Comparison of ENCODE assay signal across 1 cellular context in the genomic region with DNA sequence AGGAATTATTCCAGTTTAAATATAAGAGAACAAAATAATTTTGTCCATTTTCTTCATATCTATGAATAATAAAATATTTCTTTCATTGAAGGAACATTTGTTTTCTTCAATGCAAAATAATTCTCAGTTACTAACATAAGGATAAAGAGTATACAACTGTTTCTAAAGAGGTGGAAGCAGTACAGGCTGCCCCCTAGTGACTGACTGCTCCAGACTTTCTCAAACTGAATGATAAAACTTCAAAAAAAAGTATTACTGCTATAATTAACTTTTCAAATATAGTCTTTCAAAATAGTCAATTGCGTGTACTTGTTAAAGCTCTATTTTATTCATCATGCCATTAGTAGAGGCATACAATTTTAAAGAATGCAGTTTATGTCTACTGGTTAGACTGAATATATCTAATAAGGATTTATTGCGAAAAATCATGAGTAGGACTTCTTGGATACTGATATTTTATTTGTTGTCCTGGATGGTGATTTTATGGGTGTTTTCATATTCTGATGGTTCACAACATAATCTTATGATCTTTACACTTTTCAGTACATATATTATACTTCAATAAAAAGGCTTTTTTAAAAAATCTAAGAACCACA.
TF ChIP-seq lines count a peak whose summit lies in the region.

No MANE protein-coding gene starts in this region.

TF ChIP-seq in HepG2, 621 proteins besides CTCF, POLR2A, EP300 and RAD21 (continued from another document):
- no peak for TF ChIP-seq PRDM10 (CRISPR knock-in tag; IDR thresholded peaks at IDR 0.05; ENCODE audit: low read depth)
- TF ChIP-seq, protein P1, sequence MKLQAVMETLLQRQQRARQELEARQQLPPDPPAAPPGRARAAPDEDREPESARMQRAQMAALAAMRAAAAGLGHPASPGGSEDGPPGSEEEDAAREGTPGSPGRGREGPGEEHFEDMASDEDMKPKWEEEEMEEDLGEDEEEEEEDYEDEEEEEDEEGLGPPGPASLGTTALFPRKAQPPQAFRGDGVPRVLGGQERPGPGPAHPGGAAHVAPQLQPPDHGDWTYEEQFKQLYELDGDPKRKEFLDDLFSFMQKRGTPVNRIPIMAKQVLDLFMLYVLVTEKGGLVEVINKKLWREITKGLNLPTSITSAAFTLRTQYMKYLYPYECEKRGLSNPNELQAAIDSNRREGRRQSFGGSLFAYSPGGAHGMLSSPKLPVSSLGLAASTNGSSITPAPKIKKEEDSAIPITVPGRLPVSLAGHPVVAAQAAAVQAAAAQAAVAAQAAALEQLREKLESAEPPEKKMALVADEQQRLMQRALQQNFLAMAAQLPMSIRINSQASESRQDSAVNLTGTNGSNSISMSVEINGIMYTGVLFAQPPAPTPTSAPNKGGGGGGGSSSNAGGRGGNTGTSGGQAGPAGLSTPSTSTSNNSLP (IDR thresholded peaks at IDR 0.05; ENCODE audit: low read depth, low read length): peak; percentile 16; the same call in 1 of the 2 replicates
- no peak for TF ChIP-seq YEATS2 (CRISPR knock-in tag; IDR thresholded peaks at IDR 0.05; ENCODE audit: borderline replicate concordance)
- TF ChIP-seq MYNN (CRISPR knock-in tag; IDR thresholded peaks at IDR 0.05; ENCODE audit: low read depth): no peak
- no peak for TF ChIP-seq ZFP36 (IDR thresholded peaks at IDR 0.05; ENCODE audit: borderline replicate concordance, low read depth, low read length, partially characterized antibody)
- TF ChIP-seq SMC3 (IDR thresholded peaks at IDR 0.05; ENCODE audit: low read length): peak; percentile 69
- TF ChIP-seq UBTF (CRISPR knock-in tag; IDR thresholded peaks at IDR 0.05): no peak
- no peak for TF ChIP-seq MED13 (CRISPR knock-in tag; IDR thresholded peaks at IDR 0.05)
- no peak for TF ChIP-seq MXD1 (CRISPR knock-in tag; IDR thresholded peaks at IDR 0.05)
- no peak for TF ChIP-seq ZBTB46 (CRISPR knock-in tag; IDR thresholded peaks at IDR 0.05; ENCODE audit: borderline replicate concordance)
- peak; percentile 82 for TF ChIP-seq STAG1 (CRISPR knock-in tag; IDR thresholded peaks at IDR 0.05)
- no peak for TF ChIP-seq CAMTA2 (CRISPR knock-in tag; IDR thresholded peaks at IDR 0.05; ENCODE audit: borderline replicate concordance)
- no peak for TF ChIP-seq FOXM1 (CRISPR knock-in tag; IDR thresholded peaks at IDR 0.05)
- TF ChIP-seq ZNF510 (CRISPR knock-in tag; IDR thresholded peaks at IDR 0.05; ENCODE audit: low read depth): no peak
